Comparison of ENCODE assay signal across 32 cellular contexts in genomic region chr7:53661645-53662217, GRCh38.
"Had no signal": no experiment of that assay in that cellular context is flagged by ENCODE, and none has a peak within 500 bp of the region (broad histone marks: within the 10 kb centered on the region; RNA-seq: fewer than 3 reads in every experiment).

No MANE protein-coding gene starts in this region.

- H3K36me3 ChIP-seq: adrenal gland, brain microvascular endothelial cell, breast epithelium had no signal

- H3K9me3 ChIP-seq: adrenal gland, body of pancreas had no signal

- H3K4me1 ChIP-seq: adrenal gland, body of pancreas, breast epithelium had no signal

- ATAC-seq: activated CD8-positive, alpha-beta T cell treated with anti-CD3 and anti-CD28 coated beads for 36 hours; activated naive CD4-positive, alpha-beta T cell treated with anti-CD3 and anti-CD28 coated beads, Interleukin-2, amount 50 U/mL, for 72 hours; activated T-cell treated with anti-CD3 and anti-CD28 coated beads, Interleukin-2, amount 50 U/mL, for 4 hours; activated T-cell treated with anti-CD3 and anti-CD28 coated beads, Interleukin-2, amount 50 U/mL, for 72 hours; activated T-helper 17 cell treated with anti-CD3 and anti-CD28 coated beads, Interleukin-2, amount 50 U/mL, for 72 hours; body of pancreas had no signal

- DNase-seq: activated B cell treated with CpG ODN at 0.5 μM for 24 hours; activated CD4-positive, alpha-beta memory T cell treated with anti-CD3 and anti-CD28 coated beads for 36 hours; activated CD4-positive, alpha-beta T cell treated with anti-CD3 and anti-CD28 coated beads for 4 hours; activated CD4-positive, alpha-beta T cell treated with anti-CD3 and anti-CD28 coated beads, Interleukin-2, amount 10 ng/mL, durations not matched to agents 24 days and 14 days; activated CD4-positive, alpha-beta T cell treated with anti-CD3 and anti-CD28 coated beads, Interleukin-2, amount 50 U/mL, for 1 hour; activated CD4-positive, alpha-beta T cell treated with anti-CD3 and anti-CD28 coated beads, Interleukin-2, amount 50 U/mL, for 4 hours; activated CD4-positive, CD25-positive, alpha-beta regulatory T cell treated with anti-CD3 and anti-CD28 coated beads, Interleukin-2, amount 50 U/mL, for 72 hours; activated CD8-positive, alpha-beta memory T cell treated with anti-CD3 and anti-CD28 coated beads, Interleukin-2, amount 50 U/mL, for 4 hours; activated CD8-positive, alpha-beta T cell treated with anti-CD3 and anti-CD28 coated beads for 36 hours; activated effector memory CD4-positive, alpha-beta T cell treated with anti-CD3 and anti-CD28 coated beads, Interleukin-2, amount 50 U/mL, for 16 hours; activated gamma-delta T cell treated with Interleukin-2 at 50 U/mL for 16 hours; activated naive CD4-positive, alpha-beta T cell; activated naive CD4-positive, alpha-beta T cell treated with anti-CD3 and anti-CD28 coated beads for 36 hours; activated naive CD4-positive, alpha-beta T cell treated with anti-CD3 and anti-CD28 coated beads, Interleukin-2, amount 50 U/mL, for 16 hours; activated naive CD8-positive, alpha-beta T cell treated with anti-CD3 and anti-CD28 coated beads for 36 hours; activated T-cell treated with anti-CD3 and anti-CD28 coated beads for 4 hours; activated T-cell treated with anti-CD3 and anti-CD28 coated beads, Interleukin-2, amount 50 U/mL, for 1 hour; activated T-cell treated with anti-CD3 and anti-CD28 coated beads, Interleukin-2, amount 50 U/mL, for 4 hours; activated T-cell treated with anti-CD3 and anti-CD28 coated beads, Interleukin-2, amount 50 U/mL, for 72 hours; adrenal gland; amniotic stem cell; aorta; body of pancreas; brain microvascular endothelial cell; central memory CD4-positive, alpha-beta T cell; cerebellar nuclear complex; T-helper 2 cell; T-helper 9 cell had no signal

- H3K27ac ChIP-seq: adrenal gland, body of pancreas, brain microvascular endothelial cell, breast epithelium, VCaP had no signal

- H3K27me3 ChIP-seq: adrenal gland, body of pancreas, brain microvascular endothelial cell, breast epithelium had no signal

- H3K4me3 ChIP-seq: adrenal gland, body of pancreas, breast epithelium had no signal
